In the genomic region with DNA sequence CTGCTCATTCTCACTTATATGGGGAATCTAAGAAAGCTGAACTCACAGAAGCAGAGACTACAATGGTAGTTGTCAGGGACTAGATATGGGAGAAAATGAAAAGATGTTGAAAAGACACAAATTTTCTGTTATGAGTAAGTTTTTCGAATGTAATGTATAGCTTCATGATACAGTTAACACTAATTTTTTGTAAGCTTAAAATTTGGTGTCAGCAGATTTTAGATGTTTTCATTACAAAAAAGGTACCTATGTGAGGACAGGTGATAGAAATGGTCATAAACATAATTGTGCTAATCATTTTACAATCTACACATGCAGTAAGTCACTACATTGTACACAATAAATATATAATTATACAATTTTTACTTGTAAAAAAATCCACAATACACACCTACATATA, we compare ENCODE assay signal across 9 cellular contexts.
"Had no signal": no experiment of that assay in that cellular context is flagged by ENCODE, and none has a peak within 500 bp of the region (broad histone marks: within the 10 kb centered on the region; RNA-seq: fewer than 3 reads in every experiment).

No MANE protein-coding gene starts in this region.

- FAIRE-seq: H1, H54 had no signal

- H2AFZ ChIP-seq: GM23338 had no signal

- H3K36me3 ChIP-seq: HAP-1 had no signal

- H3K9me3 ChIP-seq: HAP-1 had no signal

- DNase-seq: HFFc6, Kasumi-1, KG1 had no signal

- H3K4me2 ChIP-seq: GM23338 had no signal

- H3K4me1 ChIP-seq: HAP-1 had no signal

- H3K4me3 ChIP-seq: GM23338, HAP-1 had no signal

- ATAC-seq: GM23338, HCT116 had no signal

- H3K27ac ChIP-seq: HL-60 had no signal
